33 cellular contexts compared by ENCODE assay signal in the genomic region with DNA sequence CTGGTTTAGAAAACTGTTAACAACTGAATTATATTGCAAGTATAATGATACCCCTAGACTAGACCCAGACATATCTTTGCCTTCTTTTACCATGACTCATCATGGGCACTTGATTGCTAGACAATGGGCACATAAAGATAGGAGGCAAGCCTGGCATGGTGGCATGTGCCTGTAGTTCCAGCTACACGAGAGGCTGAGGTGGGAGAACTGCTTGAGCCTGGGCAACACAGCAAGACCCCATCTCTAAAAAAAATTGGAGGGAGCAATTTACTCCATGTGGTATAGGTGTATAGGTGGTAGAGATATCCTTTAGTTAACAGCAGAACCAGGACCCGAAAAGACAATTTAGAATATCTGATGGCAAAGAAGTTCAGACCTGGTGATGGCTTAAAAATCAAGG. TPM values are rescaled to one million over a fixed set of nuclear protein-coding genes. Genes with fewer than 3 reads are reported as not detected.
"Had no signal": no experiment of that assay in that cellular context is flagged by ENCODE, and none has a peak within 500 bp of the region (broad histone marks: within the 10 kb centered on the region; RNA-seq: fewer than 3 reads in every experiment).

No MANE protein-coding gene starts in this region.

- H3K4me1 Mint-ChIP-seq: activated B cell treated with CpG ODN at 0.5 μM for 24 hours; activated CD8-positive, alpha-beta memory T cell treated with anti-CD3 and anti-CD28 coated beads, Interleukin-2, amount 10 ng/mL, durations not matched to agents 7 days and 5 days; activated naive CD4-positive, alpha-beta T cell treated with anti-CD3 and anti-CD28 coated beads, Interleukin-2, amount 50 U/mL, for 24 hours; activated naive CD8-positive, alpha-beta T cell treated with anti-CD3 and anti-CD28 coated beads for 36 hours; activated naive CD8-positive, alpha-beta T cell treated with anti-CD3 and anti-CD28 coated beads, Interleukin-2, amount 50 U/mL, for 24 hours had no signal

- H3K27me3 Mint-ChIP-seq: activated naive CD8-positive, alpha-beta T cell treated with anti-CD3 and anti-CD28 coated beads, Interleukin-2, amount 50 U/mL, for 24 hours had no signal

- H3K79me2 ChIP-seq: hepatocyte had no signal

- H3K4me1 ChIP-seq: adrenal gland, colonic mucosa, esophagus squamous epithelium, gastroesophageal sphincter, heart right ventricle had no signal

- H3K27me3 ChIP-seq: adrenal gland, body of pancreas, colonic mucosa, esophagus squamous epithelium, gastroesophageal sphincter, hepatocyte had no signal

- ATAC-seq: activated CD4-positive, CD25-positive, alpha-beta regulatory T cell treated with anti-CD3 and anti-CD28 coated beads, Interleukin-2, amount 50 U/mL, for 24 hours; activated CD8-positive, alpha-beta memory T cell treated with anti-CD3 and anti-CD28 coated beads, Interleukin-2, amount 10 ng/mL, durations not matched to agents 7 days and 5 days; activated CD8-positive, alpha-beta T cell treated with anti-CD3 and anti-CD28 coated beads, Interleukin-2, amount 10 ng/mL, durations not matched to agents 7 days and 5 days; activated naive CD8-positive, alpha-beta T cell treated with anti-CD3 and anti-CD28 coated beads, Interleukin-2, amount 50 U/mL, for 24 hours; body of pancreas; gastroesophageal sphincter; heart right ventricle; T-helper 17 cell had no signal

- H3K4me3 Mint-ChIP-seq: activated B cell treated with CpG ODN at 0.5 μM for 24 hours; activated CD8-positive, alpha-beta memory T cell treated with anti-CD3 and anti-CD28 coated beads, Interleukin-2, amount 10 ng/mL, durations not matched to agents 7 days and 5 days; activated CD8-positive, alpha-beta T cell treated with anti-CD3 and anti-CD28 coated beads, Interleukin-2, amount 10 ng/mL, durations not matched to agents 7 days and 5 days; activated naive CD4-positive, alpha-beta T cell treated with anti-CD3 and anti-CD28 coated beads for 36 hours; activated naive CD4-positive, alpha-beta T cell treated with anti-CD3 and anti-CD28 coated beads, Interleukin-2, amount 50 U/mL, for 24 hours; activated naive CD8-positive, alpha-beta T cell treated with anti-CD3 and anti-CD28 coated beads for 36 hours; activated naive CD8-positive, alpha-beta T cell treated with anti-CD3 and anti-CD28 coated beads, Interleukin-2, amount 50 U/mL, for 24 hours; activated T-helper 1 cell treated with anti-CD3 and anti-CD28 coated beads, Interleukin-12 subunit alpha, Interleukin-12 subunit beta, Interleukin-2, Interleukin-4 antibody, amounts not matched to agents 30 ng/mL and 10 ng/mL and 1 ng/mL, durations not matched to agents 14 hours and 24 hours and 36 hours; T-helper 17 cell had no signal

- H3K27ac Mint-ChIP-seq: activated B cell treated with CpG ODN at 0.5 μM for 24 hours; activated CD8-positive, alpha-beta memory T cell treated with anti-CD3 and anti-CD28 coated beads, Interleukin-2, amount 10 ng/mL, durations not matched to agents 7 days and 5 days; activated CD8-positive, alpha-beta T cell treated with anti-CD3 and anti-CD28 coated beads, Interleukin-2, amount 10 ng/mL, durations not matched to agents 7 days and 5 days; activated naive CD4-positive, alpha-beta T cell treated with anti-CD3 and anti-CD28 coated beads for 36 hours; activated naive CD4-positive, alpha-beta T cell treated with anti-CD3 and anti-CD28 coated beads, Interleukin-2, amount 50 U/mL, for 24 hours; activated naive CD8-positive, alpha-beta T cell treated with anti-CD3 and anti-CD28 coated beads for 36 hours; activated naive CD8-positive, alpha-beta T cell treated with anti-CD3 and anti-CD28 coated beads, Interleukin-2, amount 50 U/mL, for 24 hours; activated T-helper 1 cell treated with anti-CD3 and anti-CD28 coated beads, Interleukin-12 subunit alpha, Interleukin-12 subunit beta, Interleukin-2, Interleukin-4 antibody, amounts not matched to agents 30 ng/mL and 10 ng/mL and 1 ng/mL, durations not matched to agents 14 hours and 24 hours and 36 hours; activated T-helper 2 cell treated with anti-CD3 and anti-CD28 coated beads, Interferon-gamma antibody, Interleukin-2, Interleukin-4, amounts not matched to agents 10 μg/mL and 5 μg/mL and 100 μg/mL, durations not matched to agents 14 hours and 24 hours and 36 hours; T-helper 17 cell had no signal

- H3K9me3 ChIP-seq: adrenal gland, body of pancreas, colonic mucosa, esophagus squamous epithelium, gastroesophageal sphincter, heart right ventricle had no signal

- H3K9me3 Mint-ChIP-seq: activated B cell treated with CpG ODN at 0.5 μM for 24 hours; activated naive CD4-positive, alpha-beta T cell treated with anti-CD3 and anti-CD28 coated beads for 36 hours; activated naive CD4-positive, alpha-beta T cell treated with anti-CD3 and anti-CD28 coated beads, Interleukin-2, amount 50 U/mL, for 24 hours; activated naive CD8-positive, alpha-beta T cell treated with anti-CD3 and anti-CD28 coated beads for 36 hours; activated naive CD8-positive, alpha-beta T cell treated with anti-CD3 and anti-CD28 coated beads, Interleukin-2, amount 50 U/mL, for 24 hours; activated T-helper 1 cell treated with anti-CD3 and anti-CD28 coated beads, Interleukin-12 subunit alpha, Interleukin-12 subunit beta, Interleukin-2, Interleukin-4 antibody, amounts not matched to agents 30 ng/mL and 10 ng/mL and 1 ng/mL, durations not matched to agents 14 hours and 24 hours and 36 hours; activated T-helper 2 cell treated with anti-CD3 and anti-CD28 coated beads, Interferon-gamma antibody, Interleukin-2, Interleukin-4, amounts not matched to agents 10 μg/mL and 5 μg/mL and 100 μg/mL, durations not matched to agents 14 hours and 24 hours and 36 hours had no signal

- H3K36me3 ChIP-seq: adrenal gland, colonic mucosa, esophagus squamous epithelium, gastroesophageal sphincter, heart right ventricle had no signal

- H3K4me3 ChIP-seq: adrenal gland, body of pancreas, colonic mucosa, esophagus squamous epithelium, gastroesophageal sphincter, heart right ventricle, hepatocyte had no signal

- H3K4me2 ChIP-seq: hepatocyte had no signal

- H3K27ac ChIP-seq: adrenal gland, body of pancreas, colonic mucosa, epithelial cell of prostate, esophagus squamous epithelium, gastroesophageal sphincter, heart right ventricle, hepatocyte, VCaP had no signal

- H2AFZ ChIP-seq: hepatocyte had no signal

- DNase-seq: activated B cell treated with CpG ODN at 0.5 μM for 24 hours; activated CD4-positive, alpha-beta T cell treated with anti-CD3 and anti-CD28 coated beads for 48 hours; activated CD4-positive, alpha-beta T cell treated with anti-CD3 and anti-CD28 coated beads, Interleukin-2, amount 50 U/mL, for 1 hour; activated CD4-positive, alpha-beta T cell treated with anti-CD3 and anti-CD28 coated beads, Interleukin-2, amount 50 U/mL, for 48 hours; activated CD8-positive, alpha-beta memory T cell treated with anti-CD3 and anti-CD28 coated beads, Interleukin-2, amount 10 ng/mL, durations not matched to agents 7 days and 5 days; activated CD8-positive, alpha-beta memory T cell treated with anti-CD3 and anti-CD28 coated beads, Interleukin-2, amount 50 U/mL, for 4 hours; activated CD8-positive, alpha-beta T cell treated with anti-CD3 and anti-CD28 coated beads, Interleukin-2, amount 10 ng/mL, durations not matched to agents 7 days and 5 days; activated effector memory CD4-positive, alpha-beta T cell treated with anti-CD3 and anti-CD28 coated beads, Interleukin-2, amount 50 U/mL, for 16 hours; activated naive CD4-positive, alpha-beta T cell treated with anti-CD3 and anti-CD28 coated beads for 36 hours; activated naive CD8-positive, alpha-beta T cell treated with anti-CD3 and anti-CD28 coated beads for 36 hours; activated naive CD8-positive, alpha-beta T cell treated with anti-CD3 and anti-CD28 coated beads, Interleukin-2, amount 50 U/mL, for 24 hours; activated T-cell treated with anti-CD3 and anti-CD28 coated beads, Interleukin-2, amount 50 U/mL, for 1 hour; activated T-cell treated with anti-CD3 and anti-CD28 coated beads, Interleukin-2, amount 50 U/mL, for 48 hours; adrenal gland; amygdala; aorta; body of pancreas; caudate nucleus; colonic mucosa; effector CD8-positive, alpha-beta T cell; esophagus squamous epithelium; foreskin melanocyte; heart right ventricle; T-helper 17 cell had no signal

- H3K36me3 Mint-ChIP-seq: activated CD8-positive, alpha-beta memory T cell treated with anti-CD3 and anti-CD28 coated beads, Interleukin-2, amount 10 ng/mL, durations not matched to agents 7 days and 5 days; activated naive CD4-positive, alpha-beta T cell treated with anti-CD3 and anti-CD28 coated beads, Interleukin-2, amount 50 U/mL, for 24 hours; activated naive CD8-positive, alpha-beta T cell treated with anti-CD3 and anti-CD28 coated beads for 36 hours had no signal

RNA-seq across cellular contexts. Expression of gene ELOVL7, which starts 51.6 kb away (rescaled TPM):
- total RNA-seq: glomerular endothelial cell had no signal
